Comparison of ENCODE assay signal across 24 cellular contexts in the genomic region with DNA sequence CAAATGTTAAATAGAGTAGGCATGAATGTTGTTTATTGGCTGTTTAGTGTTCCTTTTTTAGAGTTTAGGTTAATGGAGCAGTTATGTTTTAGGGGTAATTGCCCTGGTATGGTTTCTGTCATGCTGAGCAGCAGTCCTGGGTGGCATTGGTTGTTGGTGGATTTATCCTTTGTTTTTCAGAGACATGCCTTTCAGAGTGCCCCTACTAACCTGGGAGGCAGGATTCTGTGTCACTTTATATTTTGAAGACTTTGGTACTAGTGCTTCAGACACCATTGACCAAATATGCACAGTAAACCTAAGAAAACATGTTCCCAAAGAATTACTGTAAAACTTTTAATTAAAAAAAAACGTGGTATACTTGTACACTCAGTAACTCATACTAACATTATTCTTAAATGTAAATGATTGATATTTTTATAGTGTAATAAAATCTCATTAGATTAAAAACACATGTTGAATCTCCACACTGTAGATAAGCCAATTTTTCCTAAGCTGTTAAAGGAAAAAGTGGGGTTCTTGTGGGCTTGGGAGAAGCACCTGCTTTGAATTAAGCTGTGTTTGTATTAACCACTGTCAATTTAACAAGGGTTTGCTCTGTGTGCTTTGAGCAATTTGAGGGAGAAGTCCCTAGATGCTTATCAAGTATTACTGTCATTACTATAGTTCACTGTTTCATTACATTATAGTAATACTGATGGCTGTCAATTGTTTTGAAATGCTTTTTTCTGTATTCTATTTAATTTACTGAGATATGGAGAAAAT.
A peak's percentile ranks its signal among the peaks of the same experiment; 100 is the strongest.
DNase-seq lines count a peak whose midpoint lies in the region; ATAC-seq, FAIRE-seq and TF ChIP-seq lines count a peak whose summit lies in the region.
"Had no signal": no experiment of that assay in that cellular context is flagged by ENCODE, and none has a peak within 500 bp of the region (broad histone marks: within the 10 kb centered on the region; RNA-seq: fewer than 3 reads in every experiment).

No MANE protein-coding gene starts in this region.

- H3K9ac ChIP-seq in GM23248: no peak overlapping the region
- peak overlapping the region; percentile 43 for H3K9ac ChIP-seq in mesenchymal stem cell (ENCODE audit: low read length)

- no peaks in the 10 kb centered on the region for H3K27me3 ChIP-seq in GM23248 (replicated peaks; ENCODE audit: insufficient read depth)
- no peaks in the 10 kb centered on the region for H3K27me3 ChIP-seq in mesenchymal stem cell (ENCODE audit: control insufficient read depth in 1 of 2, insufficient read depth in 1 of 2, low read length in 2 of 2)
- H3K27me3 ChIP-seq: esophagus squamous epithelium, pancreas, right lobe of liver had no signal

- H3K23ac ChIP-seq in mesenchymal stem cell (ENCODE audit: low read length in 2 of 2): no peak overlapping the region

- H3K4me1 ChIP-seq in A549 (peaks cover 69% of the 10 kb centered on the region), GM23248 (ENCODE audit: insufficient read depth) (peaks cover 64% of the 10 kb centered on the region), mesenchymal stem cell (ENCODE audit: control insufficient read depth, insufficient read depth, low read depth, low read length) (no peaks in the 10 kb centered on the region)

- POLR2A ChIA-PET in A549 (lab: Yijun Ruan, JAX): no interaction called here

- no peak overlapping the region for H2AK5ac ChIP-seq in mesenchymal stem cell (ENCODE audit: low read length, severe bottlenecking)

- no peak overlapping the region for H2BK12ac ChIP-seq in mesenchymal stem cell (ENCODE audit: low read length in 2 of 2)

- no peak for TF ChIP-seq RAD21 in A549 (conservative IDR thresholded peaks at IDR 0.05 in 1 of 2, IDR thresholded peaks at IDR 0.05 in 1 of 2)

- H3K4me3 ChIP-seq in A549 (no peak overlapping the region), GM23248 (no peak overlapping the region), mesenchymal stem cell (ENCODE audit: insufficient read depth in 1 of 2, low read depth in 1 of 2, low read length in 2 of 2) (no peak overlapping the region)
- H3K4me3 ChIP-seq: pancreas, right lobe of liver had no signal

- H4K91ac ChIP-seq in mesenchymal stem cell (ENCODE audit: low read length): no peak overlapping the region

- WGBS in A549 (ENCODE audit: missing lambda C conversion rate): 5% methylated on average over 1 of the region's 1 CpG
- 0 to 12% methylated on average over 1 of the region's 1 CpG for WGBS in GM23248 (ENCODE audit: low coverage in 1 of 2, low lambda C conversion rate in 2 of 2, missing lambda C conversion rate in 2 of 2), 2 experiments
- no CpG with 5 or more reads among the region's 1 CpG for WGBS in mesenchymal stem cell

- H2BK5ac ChIP-seq in mesenchymal stem cell (ENCODE audit: low read depth, low read length, poor library complexity, severe bottlenecking): no peak overlapping the region

- FAIRE-seq in A549 (lab: Jason Lieb, UNC): no peak
- FAIRE-seq: astrocyte, pancreas had no signal

- peaks cover 5% of the 10 kb centered on the region; the same call in 1 of the 2 replicates for H4K20me1 ChIP-seq in GM23248 (ENCODE audit: insufficient read depth)

- H3K79me1 ChIP-seq in mesenchymal stem cell (replicated peaks; ENCODE audit: low read length, poor library complexity, severe bottlenecking): peaks cover 15% of the 10 kb centered on the region

- H3K18ac ChIP-seq in mesenchymal stem cell (ENCODE audit: low read depth in 1 of 2, low read length in 2 of 2): no peak overlapping the region

- H3F3A ChIP-seq in GM23248 (ENCODE audit: insufficient read depth): peaks cover 64% of the 10 kb centered on the region

- no peak for TF ChIP-seq EP300 in A549 (IDR thresholded peaks at IDR 0.05)

- no peak overlapping the region for H3K4ac ChIP-seq in mesenchymal stem cell (ENCODE audit: low read depth in 1 of 2, low read length in 2 of 2)

- no peak overlapping the region for H3K14ac ChIP-seq in mesenchymal stem cell (ENCODE audit: low read length in 2 of 2)

- H4K8ac ChIP-seq in mesenchymal stem cell (ENCODE audit: low read length): no peak overlapping the region

- peak overlapping the region; percentile 34 for H2BK120ac ChIP-seq in mesenchymal stem cell (ENCODE audit: low read depth, low read length)

- in situ Hi-C loops in GM23248 (cut with MboI) (no loop called here), ACHN (cut with HindIII; ENCODE audit: low pct_ligation_motif_present, low pct_unique_long_range_greater_than_20kb, low sequenced_read_pairs) (no loop called here)

- peak overlapping the region; percentile 62 to 79; a peak in 5 of 6 replicates for H3K27ac ChIP-seq in A549
- H3K27ac ChIP-seq in GM23248: no peak overlapping the region
- no peak overlapping the region for H3K27ac ChIP-seq in mesenchymal stem cell (ENCODE audit: low read length, poor library complexity, severe bottlenecking)
- H3K27ac ChIP-seq: pancreas, right lobe of liver had no signal

- ATAC-seq in A549 (no peak), SK-N-SH treated with all-trans-retinoic acid at 6 μM for 48 hours (peak; percentile 50), GM18498 (IDR thresholded peaks at IDR 0.05; ENCODE audit: unreplicated experiment) (no peak)
- ATAC-seq: activated CD4-positive, alpha-beta T cell treated with anti-CD3 and anti-CD28 coated beads for 36 hours; pancreas had no signal

- H3K9me2 ChIP-seq in GM23248 (ENCODE audit: insufficient read depth): no peaks in the 10 kb centered on the region

- CTCF ChIA-PET in A549 (lab: Yijun Ruan, JAX): interaction anchor here (1.8 kb wide), 1 partner anchor 73 kb away, joined by 6 read pairs; no protein-coding TSS in a partner anchor

- peaks cover 99% of the 10 kb centered on the region for H3K79me2 ChIP-seq in GM23248 (ENCODE audit: insufficient read depth)

- H2AFZ ChIP-seq in GM23248 (no peak overlapping the region), mesenchymal stem cell (ENCODE audit: low read depth, low read length) (no peak overlapping the region)

- no peak for TF ChIP-seq CTCF in A549 (IDR thresholded peaks at IDR 0.05)

- H3K9me3 ChIP-seq in A549: 0 out of 3 replicates have a peak, but pooled peaks cover 3% of the 10 kb centered on the region
- no peaks in the 10 kb centered on the region for H3K9me3 ChIP-seq in GM23248 (ENCODE audit: low read depth)
- H3K9me3 ChIP-seq in mesenchymal stem cell (ENCODE audit: control insufficient read depth, low read length): no peaks in the 10 kb centered on the region
- H3K9me3 ChIP-seq: esophagus squamous epithelium, right lobe of liver had no signal

- no peak for TF ChIP-seq POLR2A in A549 (IDR thresholded peaks at IDR 0.05; ENCODE audit: low read length)

- H3K36me3 ChIP-seq in GM23248 (ENCODE audit: low read depth): peaks cover 10% of the 10 kb centered on the region
- no peaks in the 10 kb centered on the region for H3K36me3 ChIP-seq in mesenchymal stem cell (ENCODE audit: control insufficient read depth in 1 of 2, insufficient read depth in 2 of 2, low read depth in 1 of 2, low read length in 2 of 2)
- H3K36me3 ChIP-seq: esophagus squamous epithelium, pancreas, right lobe of liver had no signal

- H2BK15ac ChIP-seq in mesenchymal stem cell (ENCODE audit: low read depth, poor library complexity, severe bottlenecking): no peak overlapping the region

- H3K4me2 ChIP-seq in A549: peak overlapping the region; percentile 73
- H3K4me2 ChIP-seq in GM23248 (ENCODE audit: unreplicated experiment): peak overlapping the region; percentile 16
- H3K4me2 ChIP-seq in mesenchymal stem cell (ENCODE audit: low read length, poor library complexity, severe bottlenecking): no peak overlapping the region

- DNase-seq in A549 (ENCODE audit: low read depth in 1 of 2, low spot score in 1 of 2): no peak
- DNase-seq in GM23248: no peak
- no peak for DNase-seq in mesenchymal stem cell
- no peak for DNase-seq in HuH-7 (ENCODE audit: low spot score)
- no peak for DNase-seq in ACHN
- DNase-seq in activated CD4-positive, alpha-beta T cell treated with anti-CD3 and anti-CD28 coated beads for 1 hour: no peak
- DNase-seq: activated CD4-positive, alpha-beta T cell treated with anti-CD3 and anti-CD28 coated beads for 36 hours; CD4-positive, alpha-beta memory T cell; DMS153; effector CD8-positive, alpha-beta T cell; esophagus squamous epithelium; GF-D8; immature natural killer cell; KG1; MV-4-11; naive B cell; NCI-H2081 treated with DMSO at 0.1 percent for 48 hours; NCI-H446 treated with DMSO at 0.1 percent for 48 hours; pancreas; right lobe of liver; SW 1271 had no signal

TF ChIP-seq in A549, 52 proteins besides CTCF, POLR2A, EP300 and RAD21:
- TF ChIP-seq EHMT2 (IDR thresholded peaks at IDR 0.05; ENCODE audit: low read depth): no peak
- TF ChIP-seq HOXA7 (CRISPR knock-in tag; IDR thresholded peaks at IDR 0.05): no peak
- no peak for TF ChIP-seq JUNB (IDR thresholded peaks at IDR 0.05)
- no peak for TF ChIP-seq NR3C1 (IDR thresholded peaks at IDR 0.05)
- TF ChIP-seq, protein P1, sequence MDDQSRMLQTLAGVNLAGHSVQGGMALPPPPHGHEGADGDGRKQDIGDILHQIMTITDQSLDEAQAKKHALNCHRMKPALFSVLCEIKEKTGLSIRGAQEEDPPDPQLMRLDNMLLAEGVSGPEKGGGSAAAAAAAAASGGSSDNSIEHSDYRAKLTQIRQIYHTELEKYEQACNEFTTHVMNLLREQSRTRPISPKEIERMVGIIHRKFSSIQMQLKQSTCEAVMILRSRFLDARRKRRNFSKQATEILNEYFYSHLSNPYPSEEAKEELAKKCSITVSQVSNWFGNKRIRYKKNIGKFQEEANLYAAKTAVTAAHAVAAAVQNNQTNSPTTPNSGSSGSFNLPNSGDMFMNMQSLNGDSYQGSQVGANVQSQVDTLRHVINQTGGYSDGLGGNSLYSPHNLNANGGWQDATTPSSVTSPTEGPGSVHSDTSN (IDR thresholded peaks at IDR 0.05): no peak
- TF ChIP-seq ZC3H11A (IDR thresholded peaks at IDR 0.05): no peak
- no peak for TF ChIP-seq CHD4 (IDR thresholded peaks at IDR 0.05; ENCODE audit: borderline replicate concordance)

TF ChIP-seq in SK-N-SH treated with all-trans-retinoic acid at 6 μM for 48 hours, 23 proteins besides CTCF, POLR2A, EP300 and RAD21 (continues in another document):
- peak; percentile 78 for TF ChIP-seq ISL1 (CRISPR knock-in tag; IDR thresholded peaks at IDR 0.05)
- 0 out of 2 replicates have a peak, but pooled peaks have one; percentile 10 for TF ChIP-seq BACH2 (CRISPR knock-in tag; IDR thresholded peaks at IDR 0.05; ENCODE audit: borderline replicate concordance)
- no peak for TF ChIP-seq RARB (CRISPR knock-in tag; IDR thresholded peaks at IDR 0.05)
- TF ChIP-seq TOX (CRISPR knock-in tag; IDR thresholded peaks at IDR 0.05; ENCODE audit: borderline replicate concordance): no peak
- TF ChIP-seq TCF4 (CRISPR knock-in tag; IDR thresholded peaks at IDR 0.05; ENCODE audit: borderline replicate concordance): peak; percentile 98
- no peak for TF ChIP-seq CSDC2 (CRISPR knock-in tag; IDR thresholded peaks at IDR 0.05)
- TF ChIP-seq ZC3H10 (CRISPR knock-in tag; IDR thresholded peaks at IDR 0.05): no peak
- TF ChIP-seq GLIS3 (CRISPR knock-in tag; IDR thresholded peaks at IDR 0.05): 0 out of 2 replicates have a peak, but pooled peaks have one; percentile 10

Comparison
In these comparisons a context has a peak if more than half of its experiments do, and no peak if none do; other contexts are left out.
1. H3K27ac ChIP-seq: peak in A549 (2 of 2); none in GM23248 (single experiment) and mesenchymal stem cell (single experiment).